Comparison of ENCODE assay signal across 9 cellular contexts in the genomic region with DNA sequence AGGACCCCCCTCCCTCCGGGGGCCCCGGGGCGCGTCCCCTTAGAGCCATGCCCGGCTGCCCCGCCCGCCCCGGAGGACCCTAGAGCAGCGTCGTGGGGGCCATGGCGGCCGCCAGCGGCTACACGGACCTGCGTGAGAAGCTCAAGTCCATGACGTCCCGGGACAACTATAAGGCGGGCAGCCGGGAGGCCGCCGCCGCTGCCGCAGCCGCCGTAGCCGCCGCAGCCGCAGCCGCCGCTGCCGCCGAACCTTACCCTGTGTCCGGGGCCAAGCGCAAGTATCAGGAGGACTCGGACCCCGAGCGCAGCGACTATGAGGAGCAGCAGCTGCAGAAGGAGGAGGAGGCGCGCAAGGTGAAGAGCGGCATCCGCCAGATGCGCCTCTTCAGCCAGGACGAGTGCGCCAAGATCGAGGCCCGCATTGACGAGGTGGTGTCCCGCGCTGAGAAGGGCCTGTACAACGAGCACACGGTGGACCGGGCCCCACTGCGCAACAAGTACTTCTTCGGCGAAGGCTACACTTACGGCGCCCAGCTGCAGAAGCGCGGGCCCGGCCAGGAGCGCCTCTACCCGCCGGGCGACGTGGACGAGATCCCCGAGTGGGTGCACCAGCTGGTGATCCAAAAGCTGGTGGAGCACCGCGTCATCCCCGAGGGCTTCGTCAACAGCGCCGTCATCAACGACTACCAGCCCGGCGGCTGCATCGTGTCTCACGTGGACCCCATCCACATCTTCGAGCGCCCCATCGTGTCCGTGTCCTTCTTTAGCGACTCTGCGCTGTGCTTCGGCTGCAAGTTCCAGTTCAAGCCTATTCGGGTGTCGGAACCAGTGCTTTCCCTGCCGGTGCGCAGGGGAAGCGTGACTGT. TPM values are rescaled to one million over a fixed set of nuclear protein-coding genes. Genes with fewer than 3 reads are reported as not detected.
DNase-seq lines count a peak whose midpoint lies in the region; ATAC-seq, FAIRE-seq and TF ChIP-seq lines count a peak whose summit lies in the region.
"Had no signal": no experiment of that assay in that cellular context is flagged by ENCODE, and none has a peak within 500 bp of the region (broad histone marks: within the 10 kb centered on the region; RNA-seq: fewer than 3 reads in every experiment).

No MANE protein-coding gene starts in this region.

- H3K4me3 ChIP-seq in GM12864 (ENCODE audit: low read depth, low read length) = peak overlapping the region; percentile 74
- H3K4me3 ChIP-seq in astrocyte of the spinal cord (ENCODE audit: low read depth, low read length) = peak overlapping the region; percentile 55
- H3K4me3 ChIP-seq in iPS-15b (ENCODE audit: low read depth, low read length) = peak overlapping the region; percentile 87
- H3K4me3 ChIP-seq in small intestine (ENCODE audit: low read depth in 1 of 2, low read length in 2 of 2) = peak overlapping the region; percentile 75 to 92

- TF ChIP-seq CTCF in GM12864 (IDR thresholded peaks at IDR 0.05; ENCODE audit: low read depth, low read length, missing control alignments) (no peak), astrocyte of the spinal cord (IDR thresholded peaks at IDR 0.05; ENCODE audit: low read depth, low read length) (no peak), D721Med (IDR thresholded peaks at IDR 0.05; ENCODE audit: insufficient read depth, missing control alignments) (no peak)

- peaks cover 13% of the 10 kb centered on the region for H3K4me1 ChIP-seq in iPS-15b (ENCODE audit: control insufficient read depth, insufficient read depth, low read length)
- peaks cover 10 to 23% of the 10 kb centered on the region in 2 donors for H3K4me1 ChIP-seq in small intestine (ENCODE audit: control insufficient read depth in 2 of 2, insufficient read depth in 1 of 2, low read depth in 1 of 2, low read length in 1 of 2)

- WGBS in small intestine, 3 donors = 0 to 1% (median 0%) methylated on average over 76 to 91 of the region's 91 CpGs

- H3K36me3 ChIP-seq in iPS-15b (ENCODE audit: control insufficient read depth, insufficient read depth, low read length) (peaks cover 12% of the 10 kb centered on the region), small intestine (ENCODE audit: control insufficient read depth in 2 of 2, insufficient read depth in 2 of 2, low read length in 2 of 2) (peaks cover 0 to 2% of the 10 kb centered on the region in 2 donors)

- ATAC-seq in HG03135 (IDR thresholded peaks at IDR 0.05; ENCODE audit: unreplicated experiment) (peak; percentile 3), HG03571 (IDR thresholded peaks at IDR 0.05; ENCODE audit: unreplicated experiment) (no peak)

- H3K9me3 ChIP-seq in iPS-15b (ENCODE audit: control insufficient read depth, insufficient read depth, low read length) (no peaks in the 10 kb centered on the region), small intestine (ENCODE audit: control insufficient read depth, low read depth) (no peaks in the 10 kb centered on the region)

- H3K9ac ChIP-seq in iPS-15b (ENCODE audit: low read depth, low read length) = peak overlapping the region; percentile 81

- peak overlapping the region; percentile 91 to 96 for H3K27ac ChIP-seq in small intestine (ENCODE audit: low read depth in 1 of 2, low read length in 1 of 2)

- FAIRE-seq in small intestine (lab: Jason Lieb, UNC) = no peak
- FAIRE-seq in D721Med (lab: Jason Lieb, UNC) = no peak
- FAIRE-seq: endometrium had no signal

- in situ Hi-C loops in astrocyte of the spinal cord (cut with HindIII; ENCODE audit: low sequenced_read_pairs) = no loop called here

- no peaks in the 10 kb centered on the region for H3K27me3 ChIP-seq in iPS-15b (ENCODE audit: control insufficient read depth, insufficient read depth, low read length)
- H3K27me3 ChIP-seq in small intestine (ENCODE audit: control insufficient read depth in 2 of 2, insufficient read depth in 2 of 2, low read length in 2 of 2) = no peaks in the 10 kb centered on the region

- no peak for DNase-seq in GM12864 (ENCODE audit: low read depth)
- peak; percentile 73 for DNase-seq in T-helper 22 cell (ENCODE audit: low read depth)
- peak; percentile 18 for DNase-seq in astrocyte of the spinal cord (ENCODE audit: low read depth, low spot score)
- DNase-seq in small intestine = peak; percentile 36
- DNase-seq in D721Med (ENCODE audit: insufficient read length, low spot score) = no peak

RNA-seq across cellular contexts. Expression of gene ALKBH5, which starts 0.7 kb away (rescaled TPM):
- 10 to 100 TPM; 36.2 to 42.8 (median 38.4) TPM for polyA plus RNA-seq in small intestine

RNA-seq across cellular contexts. Expression of gene LLGL1, which starts 41.1 kb away (rescaled TPM):
- 1 to 10 TPM; 2.5 to 9.4 (median 3.0) TPM for polyA plus RNA-seq in small intestine

Comparison
In these comparisons a context has a peak if more than half of its experiments do, and no peak if none do; other contexts are left out.
1. DNase-seq: peak in T-helper 22 cell (single experiment), astrocyte of the spinal cord (single experiment) and small intestine (single experiment); none in GM12864 (single experiment) and D721Med (single experiment).
2. Peak in every context shown above with its lines, with median percentiles within 50 percentile points of each other: H3K4me3 ChIP-seq.